ENCODE assay signal across 9 cellular contexts in genomic region chr1:209150114-209150513, GRCh38.
DNase-seq lines count a peak whose midpoint lies in the region; ATAC-seq lines count a peak whose summit lies in the region.
"Had no signal": no experiment of that assay in that cellular context is flagged by ENCODE, and none has a peak within 500 bp of the region (broad histone marks: within the 10 kb centered on the region; RNA-seq: fewer than 3 reads in every experiment).

No MANE protein-coding gene starts in this region.

- no peak overlapping the region for H3K4me3 Mint-ChIP-seq in activated naive CD4-positive, alpha-beta T cell treated with anti-CD3 and anti-CD28 coated beads for 36 hours

- H3K27me3 Mint-ChIP-seq in activated naive CD4-positive, alpha-beta T cell treated with anti-CD3 and anti-CD28 coated beads for 36 hours (ENCODE audit: low read depth) = no peaks in the 10 kb centered on the region

- intact Hi-C loops in activated naive CD4-positive, alpha-beta T cell treated with anti-CD3 and anti-CD28 coated beads for 36 hours (cut with micrococcal nuclease) = no loop called here

- CTCF ChIA-PET in activated naive CD4-positive, alpha-beta T cell treated with anti-CD3 and anti-CD28 coated beads for 36 hours (lab: Charles Lee) = no interaction called here

- no peak overlapping the region for H3K27ac Mint-ChIP-seq in activated naive CD4-positive, alpha-beta T cell treated with anti-CD3 and anti-CD28 coated beads for 36 hours

- H3K4me1 Mint-ChIP-seq in activated naive CD4-positive, alpha-beta T cell treated with anti-CD3 and anti-CD28 coated beads for 36 hours (ENCODE audit: low read depth) = no peaks in the 10 kb centered on the region

- H3K36me3 Mint-ChIP-seq in activated naive CD4-positive, alpha-beta T cell treated with anti-CD3 and anti-CD28 coated beads for 36 hours (ENCODE audit: low read depth) = no peaks in the 10 kb centered on the region

- no peaks in the 10 kb centered on the region for H3K9me3 Mint-ChIP-seq in activated naive CD4-positive, alpha-beta T cell treated with anti-CD3 and anti-CD28 coated beads for 36 hours

- no peak for ATAC-seq in GM18907 (IDR thresholded peaks at IDR 0.05; ENCODE audit: unreplicated experiment)

- DNase-seq in activated naive CD4-positive, alpha-beta T cell treated with anti-CD3 and anti-CD28 coated beads for 36 hours = peak; percentile 23
- no peak for DNase-seq in activated naive CD4-positive, alpha-beta T cell treated with Interleukin-2 at 50 U/mL for 16 hours
- DNase-seq in RPMI8226 (peak; percentile 73), fibroblast of peridontal ligament (ENCODE audit: extremely low read depth) (peak; percentile 16), stromal cell of bone marrow (ENCODE audit: low read depth) (peak; percentile 12), NOMO-1 treated with DMSO at 0.1 percent for 48 hours (lab: John Stamatoyannopoulos, UW; ENCODE audit: unreplicated experiment) (no peak), NCI-H1417 treated with DMSO at 0.1 percent for 48 hours (lab: John Stamatoyannopoulos, UW) (no peak)
- DNase-seq: activated CD4-positive, alpha-beta T cell treated with anti-CD3 and anti-CD28 coated beads, Interleukin-2, amount 50 U/mL, for 4 hours had no signal

Comparison
In these comparisons a context has a peak if more than half of its experiments do, and no peak if none do; other contexts are left out.
1. DNase-seq: peak in activated naive CD4-positive, alpha-beta T cell treated with anti-CD3 and anti-CD28 coated beads for 36 hours (single experiment), RPMI8226 (single experiment), fibroblast of peridontal ligament (single experiment) and stromal cell of bone marrow (single experiment); none in activated naive CD4-positive, alpha-beta T cell treated with Interleukin-2 at 50 U/mL for 16 hours (single experiment), NOMO-1 treated with DMSO at 0.1 percent for 48 hours (single experiment) and NCI-H1417 treated with DMSO at 0.1 percent for 48 hours (single experiment).